8 cellular contexts compared by ENCODE assay signal in genomic region chr6:104705095-104705707, GRCh38.
DNase-seq lines count a peak whose midpoint lies in the region; ATAC-seq and TF ChIP-seq lines count a peak whose summit lies in the region.

No MANE protein-coding gene starts in this region.

- H2AK5ac ChIP-seq in mesenchymal stem cell (ENCODE audit: low read length, severe bottlenecking): peak overlapping the region; percentile 33

- H3K27me3 ChIP-seq in mesenchymal stem cell (ENCODE audit: control insufficient read depth in 1 of 2, insufficient read depth in 1 of 2, low read length in 2 of 2): no peaks in the 10 kb centered on the region

- in situ Hi-C loops in astrocyte of the cerebellum (cut with HindIII; ENCODE audit: low sequenced_read_pairs): no loop called here

- ATAC-seq in GM21367 (IDR thresholded peaks at IDR 0.05; ENCODE audit: unreplicated experiment) (no peak), HG03159 (IDR thresholded peaks at IDR 0.05; ENCODE audit: unreplicated experiment) (no peak)

- peak overlapping the region; percentile 100 for H3K27ac ChIP-seq in mesenchymal stem cell (ENCODE audit: low read length, poor library complexity, severe bottlenecking)

- peaks cover 4% of the 10 kb centered on the region for H3K4me1 ChIP-seq in mesenchymal stem cell (ENCODE audit: control insufficient read depth, insufficient read depth, low read depth, low read length)

- no peak overlapping the region for H3K9ac ChIP-seq in mesenchymal stem cell (ENCODE audit: low read length)

- peak overlapping the region; percentile 15 for H2BK120ac ChIP-seq in mesenchymal stem cell (ENCODE audit: low read depth, low read length)

- H3K4ac ChIP-seq in mesenchymal stem cell (ENCODE audit: low read depth in 1 of 2, low read length in 2 of 2): peak overlapping the region; percentile 29 to 82

- no peak overlapping the region for H3K14ac ChIP-seq in mesenchymal stem cell (ENCODE audit: low read length in 2 of 2)

- H3K36me3 ChIP-seq in mesenchymal stem cell (ENCODE audit: control insufficient read depth in 1 of 2, insufficient read depth in 2 of 2, low read depth in 1 of 2, low read length in 2 of 2): no peaks in the 10 kb centered on the region

- 17% methylated on average over 8 of the region's 8 CpGs for WGBS in mesenchymal stem cell

- DNase-seq in GM03348 (ENCODE audit: low spot score): peak; percentile 29
- DNase-seq in OCI-M1 (lab: John Stamatoyannopoulos, UW): peak; percentile 84
- DNase-seq in astrocyte of the cerebellum (ENCODE audit: low read depth): peak; percentile 63
- peak; percentile 93 for DNase-seq in mesenchymal stem cell
- no peak for DNase-seq in NCI-H1436 treated with DMSO at 0.1 percent for 48 hours (lab: John Stamatoyannopoulos, UW)
- DNase-seq in DMS79 (lab: John Stamatoyannopoulos, UW): no peak

- H4K8ac ChIP-seq in mesenchymal stem cell (ENCODE audit: low read length): peak overlapping the region; percentile 54

- no peak overlapping the region for H3K23ac ChIP-seq in mesenchymal stem cell (ENCODE audit: low read length in 2 of 2)

- H4K91ac ChIP-seq in mesenchymal stem cell (ENCODE audit: low read length): no peak overlapping the region

- peak overlapping the region; percentile 94 for H2BK5ac ChIP-seq in mesenchymal stem cell (ENCODE audit: low read depth, low read length, poor library complexity, severe bottlenecking)

- no peaks in the 10 kb centered on the region for H3K9me3 ChIP-seq in mesenchymal stem cell (ENCODE audit: control insufficient read depth, low read length)

- no peak overlapping the region for H2AFZ ChIP-seq in mesenchymal stem cell (ENCODE audit: low read depth, low read length)

- H3K79me1 ChIP-seq in mesenchymal stem cell (replicated peaks; ENCODE audit: low read length, poor library complexity, severe bottlenecking): no peaks in the 10 kb centered on the region

- no peak overlapping the region for H3K4me3 ChIP-seq in astrocyte of the cerebellum (ENCODE audit: low read depth, low read length)
- no peak overlapping the region for H3K4me3 ChIP-seq in mesenchymal stem cell (ENCODE audit: insufficient read depth in 1 of 2, low read depth in 1 of 2, low read length in 2 of 2)

- H2BK12ac ChIP-seq in mesenchymal stem cell (ENCODE audit: low read length in 2 of 2): peak overlapping the region in 1 of 2 experiments; percentile 83

- H3K18ac ChIP-seq in mesenchymal stem cell (ENCODE audit: low read depth in 1 of 2, low read length in 2 of 2): peak overlapping the region in 1 of 2 experiments; percentile 70

- no peak overlapping the region for H2BK15ac ChIP-seq in mesenchymal stem cell (ENCODE audit: low read depth, poor library complexity, severe bottlenecking)

- no peak for TF ChIP-seq CTCF in astrocyte of the cerebellum (IDR thresholded peaks at IDR 0.05; ENCODE audit: low read depth, low read length, missing control alignments)

- H3K4me2 ChIP-seq in mesenchymal stem cell (ENCODE audit: low read length, poor library complexity, severe bottlenecking): no peak overlapping the region

Comparison
In these comparisons a context has a peak if more than half of its experiments do, and no peak if none do; other contexts are left out.
1. DNase-seq: peak in GM03348 (single experiment), OCI-M1 (single experiment), astrocyte of the cerebellum (single experiment) and mesenchymal stem cell (single experiment); none in NCI-H1436 treated with DMSO at 0.1 percent for 48 hours (single experiment) and DMS79 (single experiment).